In genomic region chr1:113881661-113882060, GRCh38 we compare ENCODE assay signal across 16 cellular contexts. TPM values are rescaled to one million over a fixed set of nuclear protein-coding genes. Genes with fewer than 3 reads are reported as not detected.
"Had no signal": no experiment of that assay in that cellular context is flagged by ENCODE, and none has a peak within 500 bp of the region (broad histone marks: within the 10 kb centered on the region; RNA-seq: fewer than 3 reads in every experiment).

No MANE protein-coding gene starts in this region.

- ATAC-seq: lower lobe of right lung; stimulated activated memory B cell treated with anti-CD40 and anti-IgM and Interleukin-4, amounts not matched to agents 10 μg/mL and 1 μg/mL and 100 μg/mL, for 72 hours; T-cell had no signal

- DNase-seq: activated CD4-positive, alpha-beta T cell treated with anti-CD3 and anti-CD28 coated beads, Interleukin-2, amount 10 ng/mL, durations not matched to agents 24 days and 14 days; activated effector memory CD4-positive, alpha-beta T cell treated with Interleukin-2 at 50 U/mL for 16 hours; activated naive CD8-positive, alpha-beta T cell treated with anti-CD3 and anti-CD28 coated beads for 36 hours; activated T-cell treated with anti-CD3 and anti-CD28 coated beads, Interleukin-2, amount 50 U/mL, for 1 hour; anterior cingulate cortex; hypothalamus; lower lobe of right lung; ovary; retina; T-cell; trophoblast cell had no signal

- H3K27ac ChIP-seq: dorsolateral prefrontal cortex, ovary had no signal

- H3K4me1 ChIP-seq: breast epithelium, lower lobe of right lung had no signal

- H3K4me3 Mint-ChIP-seq: activated naive CD8-positive, alpha-beta T cell treated with anti-CD3 and anti-CD28 coated beads for 36 hours; nephron; stimulated activated memory B cell treated with anti-CD40 and anti-IgM and Interleukin-4, amounts not matched to agents 10 μg/mL and 1 μg/mL and 100 μg/mL, for 72 hours had no signal

- H3K27me3 Mint-ChIP-seq: activated CD4-positive, alpha-beta T cell treated with anti-CD3 and anti-CD28 coated beads, Interleukin-2, amount 10 ng/mL, durations not matched to agents 24 days and 14 days; activated naive CD8-positive, alpha-beta T cell treated with anti-CD3 and anti-CD28 coated beads for 36 hours; stimulated activated memory B cell treated with anti-CD40 and anti-IgM and Interleukin-4, amounts not matched to agents 10 μg/mL and 1 μg/mL and 100 μg/mL, for 72 hours; T-cell had no signal

- H3K4me3 ChIP-seq: breast epithelium, dorsolateral prefrontal cortex, lower lobe of right lung, ovary had no signal

- H3K9me3 Mint-ChIP-seq: activated CD4-positive, alpha-beta T cell treated with anti-CD3 and anti-CD28 coated beads, Interleukin-2, amount 10 ng/mL, durations not matched to agents 24 days and 14 days; activated naive CD8-positive, alpha-beta T cell treated with anti-CD3 and anti-CD28 coated beads for 36 hours; nephron; stimulated activated memory B cell treated with anti-CD40 and anti-IgM and Interleukin-4, amounts not matched to agents 10 μg/mL and 1 μg/mL and 100 μg/mL, for 72 hours; T-cell had no signal

- H3K36me3 Mint-ChIP-seq: stimulated activated memory B cell treated with anti-CD40 and anti-IgM and Interleukin-4, amounts not matched to agents 10 μg/mL and 1 μg/mL and 100 μg/mL, for 72 hours had no signal

- H3K36me3 ChIP-seq: breast epithelium, lower lobe of right lung, ovary had no signal

- H3K9me3 ChIP-seq: breast epithelium, lower lobe of right lung, ovary had no signal

- H3K27me3 ChIP-seq: breast epithelium, dorsolateral prefrontal cortex, ovary had no signal

- H3K4me1 Mint-ChIP-seq: stimulated activated memory B cell treated with anti-CD40 and anti-IgM and Interleukin-4, amounts not matched to agents 10 μg/mL and 1 μg/mL and 100 μg/mL, for 72 hours had no signal

RNA-seq across cellular contexts. Expression of gene BCL2L15, which starts 5.7 kb away (rescaled TPM):
- total RNA-seq: SK-MEL-5 had no signal
